ENCODE assay signal across 1 cellular context in the genomic region with DNA sequence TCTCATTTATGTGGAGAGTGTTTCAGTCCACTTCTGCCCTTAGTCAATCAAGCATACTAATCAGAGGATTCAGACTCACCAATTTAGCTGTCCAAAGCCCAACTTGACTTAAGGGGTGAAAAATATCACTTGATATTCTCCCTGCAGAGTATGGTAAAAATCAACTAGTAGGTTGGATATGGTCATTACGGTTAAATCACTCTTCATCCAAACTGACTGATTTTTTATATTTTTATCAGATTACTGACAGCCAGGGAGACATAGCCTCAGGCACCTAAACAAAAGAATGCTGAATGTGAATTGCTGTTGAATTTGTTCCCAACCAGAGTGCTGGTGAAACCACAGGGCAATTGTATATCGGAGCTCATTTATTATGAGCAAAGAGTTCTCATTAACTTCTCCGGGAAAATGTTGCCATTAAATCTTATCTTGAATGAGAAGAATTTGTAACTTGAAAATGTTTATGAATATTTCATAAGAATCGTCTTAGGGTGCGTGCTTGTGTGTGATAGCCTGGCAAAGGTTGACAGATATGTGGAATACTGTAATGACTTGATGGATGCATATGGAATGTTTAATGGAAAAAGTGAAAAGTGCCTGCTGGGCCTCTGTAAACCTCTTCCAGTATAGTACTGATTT.
TF ChIP-seq lines count a peak whose summit lies in the region.

No MANE protein-coding gene starts in this region.

TF ChIP-seq in HepG2, 621 proteins besides CTCF, POLR2A, EP300 and RAD21 (continued from another document):
- TF ChIP-seq MAF1 (CRISPR knock-in tag; IDR thresholded peaks at IDR 0.05; ENCODE audit: borderline replicate concordance) (no peak), ZFP1 (CRISPR knock-in tag; IDR thresholded peaks at IDR 0.05) (no peak), DPF2 (CRISPR knock-in tag; IDR thresholded peaks at IDR 0.05; ENCODE audit: borderline replicate concordance, low read depth) (no peak), JUNB (CRISPR knock-in tag; IDR thresholded peaks at IDR 0.05; ENCODE audit: borderline replicate concordance) (no peak)
- TF ChIP-seq, protein P1, sequence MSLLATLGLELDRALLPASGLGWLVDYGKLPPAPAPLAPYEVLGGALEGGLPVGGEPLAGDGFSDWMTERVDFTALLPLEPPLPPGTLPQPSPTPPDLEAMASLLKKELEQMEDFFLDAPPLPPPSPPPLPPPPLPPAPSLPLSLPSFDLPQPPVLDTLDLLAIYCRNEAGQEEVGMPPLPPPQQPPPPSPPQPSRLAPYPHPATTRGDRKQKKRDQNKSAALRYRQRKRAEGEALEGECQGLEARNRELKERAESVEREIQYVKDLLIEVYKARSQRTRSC (CRISPR knock-in tag; IDR thresholded peaks at IDR 0.05; ENCODE audit: low read depth), result no peak
- TF ChIP-seq, protein P2, sequence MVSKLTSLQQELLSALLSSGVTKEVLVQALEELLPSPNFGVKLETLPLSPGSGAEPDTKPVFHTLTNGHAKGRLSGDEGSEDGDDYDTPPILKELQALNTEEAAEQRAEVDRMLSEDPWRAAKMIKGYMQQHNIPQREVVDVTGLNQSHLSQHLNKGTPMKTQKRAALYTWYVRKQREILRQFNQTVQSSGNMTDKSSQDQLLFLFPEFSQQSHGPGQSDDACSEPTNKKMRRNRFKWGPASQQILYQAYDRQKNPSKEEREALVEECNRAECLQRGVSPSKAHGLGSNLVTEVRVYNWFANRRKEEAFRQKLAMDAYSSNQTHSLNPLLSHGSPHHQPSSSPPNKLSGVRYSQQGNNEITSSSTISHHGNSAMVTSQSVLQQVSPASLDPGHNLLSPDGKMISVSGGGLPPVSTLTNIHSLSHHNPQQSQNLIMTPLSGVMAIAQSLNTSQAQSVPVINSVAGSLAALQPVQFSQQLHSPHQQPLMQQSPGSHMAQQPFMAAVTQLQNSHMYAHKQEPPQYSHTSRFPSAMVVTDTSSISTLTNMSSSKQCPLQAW (CRISPR knock-in tag; IDR thresholded peaks at IDR 0.05), result no peak
TF ChIP-seq in HepG2: peak in this region for 0.
